ENCODE assay signal across 21 cellular contexts in genomic region chr2:98903767-98904485, GRCh38. TPM values are rescaled to one million over a fixed set of nuclear protein-coding genes. Genes with fewer than 3 reads are reported as not detected.
DNase-seq lines count a peak whose midpoint lies in the region; ATAC-seq and TF ChIP-seq lines count a peak whose summit lies in the region.
"Had no signal": no experiment of that assay in that cellular context is flagged by ENCODE, and none has a peak within 500 bp of the region (broad histone marks: within the 10 kb centered on the region; RNA-seq: fewer than 3 reads in every experiment).

No MANE protein-coding gene starts in this region.

- TF ChIP-seq CTCF in right atrium auricular region (IDR thresholded peaks at IDR 0.05) (no peak), left ventricle myocardium inferior (IDR thresholded peaks at IDR 0.05; ENCODE audit: borderline replicate concordance) (no peak), WTC11 (IDR thresholded peaks at IDR 0.05) (no peak), lung (IDR thresholded peaks at IDR 0.05; ENCODE audit: control extremely low read depth, extremely low read depth) (no peak)

- H3K36me3 Mint-ChIP-seq in WTC11 = no peaks in the 10 kb centered on the region

- peak; percentile 43 for DNase-seq in right atrium auricular region (ENCODE audit: low spot score)
- DNase-seq in left ventricle myocardium inferior = no peak
- no peak for DNase-seq in WTC11 (ENCODE audit: low spot score)
- DNase-seq in lung (ENCODE audit: low spot score) = peak; percentile 26
- DNase-seq in NCI-H146 (lab: John Stamatoyannopoulos, UW) = no peak
- DNase-seq: activated CD8-positive, alpha-beta T cell treated with anti-CD3 and anti-CD28 coated beads for 36 hours; CD4-positive, alpha-beta T cell; gastrocnemius medialis; Kasumi-1; NCI-H446; nucleus accumbens; Right ventricle myocardium superior; stomach had no signal

- H3K4me1 Mint-ChIP-seq in WTC11 = peaks cover 30% of the 10 kb centered on the region

- H3K27me3 Mint-ChIP-seq in WTC11 (ENCODE audit: low read depth) = no peaks in the 10 kb centered on the region

- peak; percentile 46 for ATAC-seq in WTC11
- no peak for ATAC-seq in lung (ENCODE audit: insufficient read depth, low FRiP score)
- no peak for ATAC-seq in GM21737 (IDR thresholded peaks at IDR 0.05; ENCODE audit: unreplicated experiment)
- ATAC-seq in HG02840 (IDR thresholded peaks at IDR 0.05; ENCODE audit: low FRiP score, unreplicated experiment) = no peak
- ATAC-seq in GM21390 (IDR thresholded peaks at IDR 0.05; ENCODE audit: unreplicated experiment) = no peak
- ATAC-seq: activated CD8-positive, alpha-beta T cell treated with anti-CD3 and anti-CD28 coated beads for 36 hours; gastrocnemius medialis; left lung had no signal

- no peak overlapping the region for H3K27ac Mint-ChIP-seq in WTC11
- H3K27ac Mint-ChIP-seq: activated CD8-positive, alpha-beta T cell treated with anti-CD3 and anti-CD28 coated beads for 36 hours; activated T-helper 1 cell treated with anti-CD3 and anti-CD28 coated beads, Interleukin-12 subunit alpha, Interleukin-12 subunit beta, Interleukin-2, Interleukin-4 antibody, amounts not matched to agents 30 ng/mL and 10 ng/mL and 1 ng/mL, durations not matched to agents 14 hours and 24 hours and 36 hours; CD4-positive, alpha-beta T cell; dendritic cell treated with granulocyte-macrophage colony-stimulating factor and Interleukin-4, amounts not matched to agents 40 ng/mL and 50 ng/mL, for 4 days had no signal

- no peak overlapping the region for H3K4me3 Mint-ChIP-seq in WTC11
- H3K4me3 Mint-ChIP-seq: activated CD8-positive, alpha-beta T cell treated with anti-CD3 and anti-CD28 coated beads for 36 hours; activated T-helper 1 cell treated with anti-CD3 and anti-CD28 coated beads, Interleukin-12 subunit alpha, Interleukin-12 subunit beta, Interleukin-2, Interleukin-4 antibody, amounts not matched to agents 30 ng/mL and 10 ng/mL and 1 ng/mL, durations not matched to agents 14 hours and 24 hours and 36 hours; CD4-positive, alpha-beta T cell; dendritic cell treated with granulocyte-macrophage colony-stimulating factor and Interleukin-4, amounts not matched to agents 40 ng/mL and 50 ng/mL, for 4 days had no signal

- no peak overlapping the region for H3K4me3 ChIP-seq in right atrium auricular region
- H3K4me3 ChIP-seq in left ventricle myocardium inferior = no peak overlapping the region
- no peak overlapping the region for H3K4me3 ChIP-seq in lung
- H3K4me3 ChIP-seq: gastrocnemius medialis, left lung, stomach had no signal

- H3K36me3 ChIP-seq in right atrium auricular region = no peaks in the 10 kb centered on the region
- no peaks in the 10 kb centered on the region for H3K36me3 ChIP-seq in left ventricle myocardium inferior
- H3K36me3 ChIP-seq in lung (ENCODE audit: control insufficient read depth in 2 of 2, insufficient read depth in 2 of 2, low read length in 2 of 2) = no peaks in the 10 kb centered on the region
- H3K36me3 ChIP-seq: gastrocnemius medialis, left lung, stomach had no signal

- 85 to 89% methylated on average over 13 of the region's 13 CpGs for WGBS in lung, 2 donors

- H3K27me3 ChIP-seq in right atrium auricular region (no peaks in the 10 kb centered on the region), left ventricle myocardium inferior (ENCODE audit: low read depth) (peaks cover 20% of the 10 kb centered on the region), lung (ENCODE audit: control insufficient read depth, insufficient read depth) (no peaks in the 10 kb centered on the region)
- H3K27me3 ChIP-seq: gastrocnemius medialis, left lung, stomach had no signal

- H3K27ac ChIP-seq in right atrium auricular region = no peak overlapping the region
- no peak overlapping the region for H3K27ac ChIP-seq in left ventricle myocardium inferior (replicated peaks)
- no peak overlapping the region for H3K27ac ChIP-seq in lung (ENCODE audit: low read depth in 1 of 2, low read length in 1 of 2)
- H3K27ac ChIP-seq: epithelial cell of prostate, gastrocnemius medialis, left lung, stomach, VCaP had no signal

- no peaks in the 10 kb centered on the region for H3K9me3 ChIP-seq in right atrium auricular region
- no peaks in the 10 kb centered on the region for H3K9me3 ChIP-seq in left ventricle myocardium inferior (replicated peaks)
- H3K9me3 ChIP-seq in lung (ENCODE audit: control insufficient read depth in 2 of 2, insufficient read depth in 1 of 2, low read length in 1 of 2) = no peaks in the 10 kb centered on the region
- H3K9me3 ChIP-seq: gastrocnemius medialis, left lung, stomach had no signal

- intact Hi-C loops in left ventricle myocardium inferior (cut with micrococcal nuclease) = no loop called here

- POLR2A ChIA-PET in WTC11 (lab: Charles Lee) = no interaction called here

- H3K4me1 ChIP-seq in right atrium auricular region (peaks cover 0 to 6% of the 10 kb centered on the region in 2 donors), left ventricle myocardium inferior (peaks cover under 1% of the 10 kb centered on the region), lung (ENCODE audit: control insufficient read depth in 2 of 2, insufficient read depth in 2 of 2, low read length in 2 of 2) (peaks cover 0 to 1% of the 10 kb centered on the region in 2 donors)

- CTCF ChIA-PET in WTC11 (lab: Charles Lee) = interaction anchor here (0.9 kb wide), 1 partner anchor 33 kb away, joined by 3 read pairs; the partner anchor contains the start of gene CRACDL

- peaks cover 5% of the 10 kb centered on the region for H3K9me3 Mint-ChIP-seq in WTC11
- H3K9me3 Mint-ChIP-seq: activated CD8-positive, alpha-beta T cell treated with anti-CD3 and anti-CD28 coated beads for 36 hours; activated T-helper 1 cell treated with anti-CD3 and anti-CD28 coated beads, Interleukin-12 subunit alpha, Interleukin-12 subunit beta, Interleukin-2, Interleukin-4 antibody, amounts not matched to agents 30 ng/mL and 10 ng/mL and 1 ng/mL, durations not matched to agents 14 hours and 24 hours and 36 hours; CD4-positive, alpha-beta T cell; dendritic cell treated with granulocyte-macrophage colony-stimulating factor and Interleukin-4, amounts not matched to agents 40 ng/mL and 50 ng/mL, for 4 days had no signal

TF ChIP-seq in WTC11, 78 proteins besides CTCF, POLR2A, EP300 and RAD21:
- TF ChIP-seq SMAD3 (CRISPR knock-in tag; IDR thresholded peaks at IDR 0.05; ENCODE audit: borderline replicate concordance) = no peak
- TF ChIP-seq, protein P1, sequence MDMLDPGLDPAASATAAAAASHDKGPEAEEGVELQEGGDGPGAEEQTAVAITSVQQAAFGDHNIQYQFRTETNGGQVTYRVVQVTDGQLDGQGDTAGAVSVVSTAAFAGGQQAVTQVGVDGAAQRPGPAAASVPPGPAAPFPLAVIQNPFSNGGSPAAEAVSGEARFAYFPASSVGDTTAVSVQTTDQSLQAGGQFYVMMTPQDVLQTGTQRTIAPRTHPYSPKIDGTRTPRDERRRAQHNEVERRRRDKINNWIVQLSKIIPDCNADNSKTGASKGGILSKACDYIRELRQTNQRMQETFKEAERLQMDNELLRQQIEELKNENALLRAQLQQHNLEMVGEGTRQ (CRISPR knock-in tag; IDR thresholded peaks at IDR 0.05) = peak; percentile 29; the same call in 1 of the 2 replicates

RNA-seq across cellular contexts. Expression of gene CRACDL, which starts 32.1 kb away (rescaled TPM):
- total RNA-seq in right atrium auricular region (1 to 10 TPM; 5.3 to 7.4 TPM), left ventricle myocardium inferior (3.0 TPM), WTC11 (2021) (0.50 to 0.89 TPM (median 0.72 TPM) in 3 replicates), lung (10 to 100 TPM; 11.5 to 28.3 TPM)
- polyA plus RNA-seq in lung = 10 to 100 TPM in 1 of 2 donors, 1 to 10 TPM in 1; 8.9 to 15.0 TPM

Comparison
In these comparisons a context has a peak if more than half of its experiments do, and no peak if none do; other contexts are left out.
1. DNase-seq: peak in right atrium auricular region (single experiment) and lung (single experiment); none in left ventricle myocardium inferior (single experiment), WTC11 (single experiment) and NCI-H146 (single experiment).